22 cellular contexts compared by ENCODE assay signal in the genomic region with DNA sequence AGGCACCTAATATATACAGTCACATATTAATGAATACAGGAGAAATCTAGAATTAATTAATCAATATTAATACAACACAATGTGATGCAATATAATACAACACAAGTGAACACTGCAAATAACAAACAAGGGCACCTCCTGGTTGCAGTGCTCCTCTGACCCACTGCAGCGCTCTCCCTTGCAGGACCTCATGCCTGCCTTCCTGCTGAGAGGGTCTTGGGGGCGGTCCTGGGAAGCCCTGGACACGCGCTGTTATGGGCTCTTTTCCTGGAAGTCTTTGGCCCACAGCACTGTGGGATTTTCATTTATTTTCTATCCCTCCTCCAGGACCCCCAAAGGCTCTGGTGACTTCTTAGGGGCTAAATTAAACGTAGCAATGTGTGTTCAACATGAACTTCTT.
DNase-seq lines count a peak whose midpoint lies in the region; ATAC-seq, FAIRE-seq and TF ChIP-seq lines count a peak whose summit lies in the region.
"Had no signal": no experiment of that assay in that cellular context is flagged by ENCODE, and none has a peak within 500 bp of the region (broad histone marks: within the 10 kb centered on the region; RNA-seq: fewer than 3 reads in every experiment).

No MANE protein-coding gene starts in this region.

- no peak overlapping the region for H2BK5ac ChIP-seq in H9 (ENCODE audit: insufficient read length, low read length)

- H3K27me3 ChIP-seq in DND-41 (ENCODE audit: insufficient read depth, low read length, poor library complexity): no peaks in the 10 kb centered on the region
- H3K27me3 ChIP-seq in H9 (ENCODE audit: insufficient read depth, low read length): no peaks in the 10 kb centered on the region; the same call in 1 of the 2 replicates
- no peaks in the 10 kb centered on the region for H3K27me3 ChIP-seq in endodermal cell (ENCODE audit: control insufficient read depth, insufficient read depth, low read length, poor library complexity, severe bottlenecking)
- H3K27me3 ChIP-seq: BLaER1 treated with 17β-estradiol and CSF1 and Interleukin-3, amounts not matched to agents 10 nM and 100 nM had no signal

- H2BK15ac ChIP-seq in H9 (ENCODE audit: low read depth, low read length): no peak overlapping the region

- H3K79me2 ChIP-seq in DND-41 (ENCODE audit: insufficient read depth, low read length) (no peaks in the 10 kb centered on the region), H9 (ENCODE audit: insufficient read depth, low read length) (no peaks in the 10 kb centered on the region)

- peak overlapping the region in 1 of 3 experiments; percentile 69; a peak in 1 of 7 replicates for H3K27ac Mint-ChIP-seq in H9
- H3K27ac Mint-ChIP-seq in endodermal cell: no peak overlapping the region
- H3K27ac Mint-ChIP-seq in nephron progenitor cell: peak overlapping the region; percentile 14
- H3K27ac Mint-ChIP-seq in activated naive CD8-positive, alpha-beta T cell treated with anti-CD3 and anti-CD28 coated beads for 36 hours: no peak overlapping the region
- no peak overlapping the region for H3K27ac Mint-ChIP-seq in activated CD4-positive, alpha-beta memory T cell treated with anti-CD3 and anti-CD28 coated beads for 36 hours
- no peak overlapping the region for H3K27ac Mint-ChIP-seq in stimulated activated memory B cell treated with anti-CD40 and anti-IgM and Interleukin-4, amounts not matched to agents 10 μg/mL and 1 μg/mL and 100 μg/mL, for 72 hours
- H3K27ac Mint-ChIP-seq: CD4-positive, CD25-positive, alpha-beta regulatory T cell; CD8-positive, alpha-beta memory T cell; IgD-negative memory B cell had no signal

- H3K27ac ChIP-seq in DND-41 (ENCODE audit: low read length): no peak overlapping the region; the same call in 1 of the 2 replicates
- no peak overlapping the region for H3K27ac ChIP-seq in H9 (ENCODE audit: insufficient read length, low read depth, low read length)
- H3K27ac ChIP-seq in endodermal cell (ENCODE audit: low read depth, low read length): no peak overlapping the region
- H3K27ac ChIP-seq: BLaER1 treated with 17β-estradiol and CSF1 and Interleukin-3, amounts not matched to agents 10 nM and 100 nM; GM23248 had no signal

- H4K20me1 ChIP-seq in DND-41 (ENCODE audit: insufficient read depth, low read length): no peaks in the 10 kb centered on the region
- H4K20me1 ChIP-seq in H9 (ENCODE audit: control insufficient read depth, insufficient read depth, insufficient read length): no peaks in the 10 kb centered on the region
- H4K20me1 ChIP-seq: BLaER1 treated with 17β-estradiol and CSF1 and Interleukin-3, amounts not matched to agents 10 nM and 100 nM had no signal

- no peak for DNase-seq in DND-41
- peak; percentile 40 for DNase-seq in H9
- DNase-seq in endodermal cell: no peak
- DNase-seq in nephron progenitor cell: no peak
- DNase-seq in activated naive CD8-positive, alpha-beta T cell treated with anti-CD3 and anti-CD28 coated beads for 36 hours: no peak
- no peak for DNase-seq in urothelium cell line (ENCODE audit: low spot score)
- DNase-seq in activated CD4-positive, alpha-beta memory T cell treated with anti-CD3 and anti-CD28 coated beads for 36 hours: no peak
- DNase-seq: 8988T; CD4-positive, CD25-positive, alpha-beta regulatory T cell; CD8-positive, alpha-beta memory T cell; COR-L47; DMS 273 treated with DMSO at 0.1 percent for 48 hours; DMS53; GM23248 had no signal

- CTCF ChIA-PET in activated CD4-positive, alpha-beta memory T cell treated with anti-CD3 and anti-CD28 coated beads for 36 hours (lab: Charles Lee): no interaction called here

- no peak overlapping the region for H2AK5ac ChIP-seq in H9 (ENCODE audit: insufficient read length, low read length)

- no peak overlapping the region for H2BK20ac ChIP-seq in H9 (ENCODE audit: low read depth, low read length, poor library complexity, severe bottlenecking)

- no peak overlapping the region for H3K18ac ChIP-seq in H9 (ENCODE audit: insufficient read length, low read depth, low read length)

- no peak overlapping the region for H4K5ac ChIP-seq in H9 (ENCODE audit: insufficient read length, low read depth, low read length)

- H3K56ac ChIP-seq in H9 (ENCODE audit: insufficient read length, low read depth, low read length): no peak overlapping the region

- H3K14ac ChIP-seq in H9 (ENCODE audit: insufficient read depth, low read length): no peak overlapping the region

- WGBS in H9 (ENCODE audit: extremely low coverage, insufficient read length, low lambda C conversion rate): no CpG with 5 or more reads among the region's 5 CpGs
- WGBS in endodermal cell (ENCODE audit: insufficient coverage in 1 of 2, insufficient read length in 1 of 2), 2 experiments: 87 to 100% methylated on average over 1 to 5 of the region's 5 CpGs

- intact Hi-C loops in activated CD4-positive, alpha-beta memory T cell treated with anti-CD3 and anti-CD28 coated beads for 36 hours (cut with micrococcal nuclease): no loop called here

- no peaks in the 10 kb centered on the region for H3K79me1 ChIP-seq in H9 (ENCODE audit: insufficient read depth, low read depth, low read length, poor library complexity, severe bottlenecking)

- no peak overlapping the region for H4K8ac ChIP-seq in H9 (replicated peaks; ENCODE audit: insufficient read length, low read depth, low read length)

- H3K9me3 ChIP-seq in DND-41 (ENCODE audit: insufficient read depth, low read length, severe bottlenecking) (no peaks in the 10 kb centered on the region), H9 (ENCODE audit: control insufficient read depth, low read depth, low read length) (no peaks in the 10 kb centered on the region), endodermal cell (ENCODE audit: control insufficient read depth, low read length) (no peaks in the 10 kb centered on the region)
- H3K9me3 ChIP-seq: HAP-1 had no signal

- no peaks in the 10 kb centered on the region for H3K23me2 ChIP-seq in H9 (ENCODE audit: insufficient read length, low read depth, low read length, poor library complexity, severe bottlenecking)

- H3K23ac ChIP-seq in H9 (ENCODE audit: insufficient read length, low read depth, low read length): no peak overlapping the region

- H3K36me3 ChIP-seq in DND-41 (ENCODE audit: insufficient read depth, low read length): no peaks in the 10 kb centered on the region
- H3K36me3 ChIP-seq in endodermal cell (ENCODE audit: control insufficient read depth, insufficient read depth, low read length): no peaks in the 10 kb centered on the region
- H3K36me3 ChIP-seq: BLaER1 treated with 17β-estradiol and CSF1 and Interleukin-3, amounts not matched to agents 10 nM and 100 nM; HAP-1 had no signal

- no peaks in the 10 kb centered on the region; the same call in 1 of the 2 replicates for H3K27me3 Mint-ChIP-seq in H9 (ENCODE audit: low read depth)
- no peaks in the 10 kb centered on the region for H3K27me3 Mint-ChIP-seq in endodermal cell (ENCODE audit: insufficient read depth)
- peaks cover 9% of the 10 kb centered on the region for H3K27me3 Mint-ChIP-seq in nephron progenitor cell (ENCODE audit: low read depth, poor library complexity)
- H3K27me3 Mint-ChIP-seq in activated naive CD8-positive, alpha-beta T cell treated with anti-CD3 and anti-CD28 coated beads for 36 hours: no peaks in the 10 kb centered on the region
- H3K27me3 Mint-ChIP-seq in activated CD4-positive, alpha-beta memory T cell treated with anti-CD3 and anti-CD28 coated beads for 36 hours: no peaks in the 10 kb centered on the region
- no peaks in the 10 kb centered on the region for H3K27me3 Mint-ChIP-seq in stimulated activated memory B cell treated with anti-CD40 and anti-IgM and Interleukin-4, amounts not matched to agents 10 μg/mL and 1 μg/mL and 100 μg/mL, for 72 hours
- H3K27me3 Mint-ChIP-seq: CD4-positive, CD25-positive, alpha-beta regulatory T cell; IgD-negative memory B cell had no signal

- H2AFZ ChIP-seq in DND-41 (ENCODE audit: low read depth, low read length) (no peak overlapping the region), H9 (ENCODE audit: low read length) (no peak overlapping the region)
- H2AFZ ChIP-seq: GM23248 had no signal

- peaks cover 2 to 4% of the 10 kb centered on the region in 2 experiments; a peak in 2 of 5 replicates for H3K9me3 Mint-ChIP-seq in H9
- H3K9me3 Mint-ChIP-seq in endodermal cell: no peaks in the 10 kb centered on the region
- H3K9me3 Mint-ChIP-seq in nephron progenitor cell: peaks cover 2% of the 10 kb centered on the region
- H3K9me3 Mint-ChIP-seq in activated naive CD8-positive, alpha-beta T cell treated with anti-CD3 and anti-CD28 coated beads for 36 hours: peaks cover 1% of the 10 kb centered on the region
- H3K9me3 Mint-ChIP-seq in activated CD4-positive, alpha-beta memory T cell treated with anti-CD3 and anti-CD28 coated beads for 36 hours: peaks cover 16% of the 10 kb centered on the region
- H3K9me3 Mint-ChIP-seq in stimulated activated memory B cell treated with anti-CD40 and anti-IgM and Interleukin-4, amounts not matched to agents 10 μg/mL and 1 μg/mL and 100 μg/mL, for 72 hours: peaks cover 5% of the 10 kb centered on the region

- peak; percentile 21 for TF ChIP-seq CTCF in DND-41 (IDR thresholded peaks at IDR 0.05; ENCODE audit: borderline replicate concordance, extremely low read depth, low read length, poor library complexity, severe bottlenecking)
- TF ChIP-seq CTCF in H9 (conservative IDR thresholded peaks at IDR 0.05): peak; percentile 39; the same call in 2 of the 3 replicates
- TF ChIP-seq CTCF in endodermal cell (conservative IDR thresholded peaks at IDR 0.05): peak; percentile 49
- TF ChIP-seq CTCF in nephron progenitor cell (IDR thresholded peaks at IDR 0.05): no peak

- H3K4ac ChIP-seq in H9 (ENCODE audit: low read depth, low read length): no peak overlapping the region

- POLR2A ChIA-PET in activated CD4-positive, alpha-beta memory T cell treated with anti-CD3 and anti-CD28 coated beads for 36 hours (lab: Charles Lee): no interaction called here

- peaks cover 29% of the 10 kb centered on the region for H3K4me1 ChIP-seq in DND-41 (ENCODE audit: insufficient read depth, low read length)
- H3K4me1 ChIP-seq in H9 (ENCODE audit: insufficient read depth, low read length): no peaks in the 10 kb centered on the region
- no peaks in the 10 kb centered on the region for H3K4me1 ChIP-seq in endodermal cell (ENCODE audit: control insufficient read depth, insufficient read depth, low read length)
- H3K4me1 ChIP-seq: HAP-1 had no signal

- FAIRE-seq in urothelium cell line (lab: Jason Lieb, UNC): no peak
- FAIRE-seq: G401.6, GM12891, GM19239, HepG2 had no signal

- H3T11ph ChIP-seq in H9 (ENCODE audit: low read length): no peak overlapping the region

- H3K9ac ChIP-seq in DND-41 (ENCODE audit: low read depth, low read length) (no peak overlapping the region), H9 (ENCODE audit: extremely low read depth, insufficient read length, low read length) (no peak overlapping the region), endodermal cell (ENCODE audit: extremely low read depth, low read length, poor library complexity, severe bottlenecking) (no peak overlapping the region)
- H3K9ac ChIP-seq: BLaER1 treated with 17β-estradiol and CSF1 and Interleukin-3, amounts not matched to agents 10 nM and 100 nM; GM23248 had no signal

- ATAC-seq in DND-41 (ENCODE audit: insufficient read depth, low read depth): no peak
- ATAC-seq in stimulated activated memory B cell treated with anti-CD40 and anti-IgM and Interleukin-4, amounts not matched to agents 10 μg/mL and 1 μg/mL and 100 μg/mL, for 72 hours: no peak
- ATAC-seq: HepG2 had no signal

- H4K91ac ChIP-seq in H9 (ENCODE audit: insufficient read length, low read depth, low read length): no peak overlapping the region

- H3K4me1 Mint-ChIP-seq in H9 (peaks cover 2 to 5% of the 10 kb centered on the region in 2 experiments; a peak in 1 of 4 replicates), endodermal cell (peaks cover 10% of the 10 kb centered on the region), nephron progenitor cell (peaks cover 32% of the 10 kb centered on the region)
- no peaks in the 10 kb centered on the region for H3K4me1 Mint-ChIP-seq in activated naive CD8-positive, alpha-beta T cell treated with anti-CD3 and anti-CD28 coated beads for 36 hours
- no peaks in the 10 kb centered on the region for H3K4me1 Mint-ChIP-seq in activated CD4-positive, alpha-beta memory T cell treated with anti-CD3 and anti-CD28 coated beads for 36 hours (ENCODE audit: low read depth)
- H3K4me1 Mint-ChIP-seq in stimulated activated memory B cell treated with anti-CD40 and anti-IgM and Interleukin-4, amounts not matched to agents 10 μg/mL and 1 μg/mL and 100 μg/mL, for 72 hours: no peaks in the 10 kb centered on the region
- H3K4me1 Mint-ChIP-seq: CD4-positive, CD25-positive, alpha-beta regulatory T cell; CD8-positive, alpha-beta memory T cell; IgD-negative memory B cell had no signal

- H2BK12ac ChIP-seq in H9 (ENCODE audit: insufficient read length, low read depth, low read length): no peak overlapping the region

- H3K4me3 Mint-ChIP-seq in H9 (no peak overlapping the region), endodermal cell (no peak overlapping the region), nephron progenitor cell (no peak overlapping the region)
- H3K4me3 Mint-ChIP-seq in activated naive CD8-positive, alpha-beta T cell treated with anti-CD3 and anti-CD28 coated beads for 36 hours: no peak overlapping the region
- no peak overlapping the region for H3K4me3 Mint-ChIP-seq in activated CD4-positive, alpha-beta memory T cell treated with anti-CD3 and anti-CD28 coated beads for 36 hours
- H3K4me3 Mint-ChIP-seq in stimulated activated memory B cell treated with anti-CD40 and anti-IgM and Interleukin-4, amounts not matched to agents 10 μg/mL and 1 μg/mL and 100 μg/mL, for 72 hours: no peak overlapping the region
- H3K4me3 Mint-ChIP-seq: CD4-positive, CD25-positive, alpha-beta regulatory T cell; CD8-positive, alpha-beta memory T cell; IgD-negative memory B cell had no signal

- H2BK120ac ChIP-seq in H9 (ENCODE audit: low read depth, low read length, poor library complexity, severe bottlenecking): no peak overlapping the region

- H3K4me3 ChIP-seq in DND-41 (ENCODE audit: low read depth in 1 of 2, low read length in 2 of 2) (no peak overlapping the region), endodermal cell (ENCODE audit: low read length) (no peak overlapping the region)
- H3K4me3 ChIP-seq: BLaER1 treated with 17β-estradiol and CSF1 and Interleukin-3, amounts not matched to agents 10 nM and 100 nM; GM23248; HAP-1 had no signal

- H3K36me3 Mint-ChIP-seq in H9 (ENCODE audit: insufficient read depth in 1 of 3, low read depth in 3 of 3): no peaks in the 10 kb centered on the region
- H3K36me3 Mint-ChIP-seq in endodermal cell (ENCODE audit: low read depth): no peaks in the 10 kb centered on the region
- no peaks in the 10 kb centered on the region for H3K36me3 Mint-ChIP-seq in nephron progenitor cell (ENCODE audit: low read depth)
- H3K36me3 Mint-ChIP-seq in activated naive CD8-positive, alpha-beta T cell treated with anti-CD3 and anti-CD28 coated beads for 36 hours: no peaks in the 10 kb centered on the region
- H3K36me3 Mint-ChIP-seq in activated CD4-positive, alpha-beta memory T cell treated with anti-CD3 and anti-CD28 coated beads for 36 hours: no peaks in the 10 kb centered on the region
- no peaks in the 10 kb centered on the region for H3K36me3 Mint-ChIP-seq in stimulated activated memory B cell treated with anti-CD40 and anti-IgM and Interleukin-4, amounts not matched to agents 10 μg/mL and 1 μg/mL and 100 μg/mL, for 72 hours
- H3K36me3 Mint-ChIP-seq: CD4-positive, CD25-positive, alpha-beta regulatory T cell; CD8-positive, alpha-beta memory T cell had no signal

- no peak overlapping the region for H3K4me2 ChIP-seq in DND-41 (ENCODE audit: insufficient read depth, low read length)
- H3K4me2 ChIP-seq in H9 (ENCODE audit: insufficient read depth, insufficient read length, low read length): no peak overlapping the region
- H3K4me2 ChIP-seq: BLaER1 treated with 17β-estradiol and CSF1 and Interleukin-3, amounts not matched to agents 10 nM and 100 nM had no signal
